ENCODE assay signal across 27 cellular contexts in genomic region chr15:65302061-65302460, GRCh38. TPM values are rescaled to one million over a fixed set of nuclear protein-coding genes. Genes with fewer than 3 reads are reported as not detected.
DNase-seq lines count a peak whose midpoint lies in the region; ATAC-seq and TF ChIP-seq lines count a peak whose summit lies in the region.
"Had no signal": no experiment of that assay in that cellular context is flagged by ENCODE, and none has a peak within 500 bp of the region (broad histone marks: within the 10 kb centered on the region; RNA-seq: fewer than 3 reads in every experiment).

No MANE protein-coding gene starts in this region.

- H3K36me3 ChIP-seq in psoas muscle (ENCODE audit: insufficient read depth in 1 of 2, low read depth in 1 of 2): no peaks in the 10 kb centered on the region
- H3K36me3 ChIP-seq: transverse colon had no signal

- no peak for DNase-seq in activated T-cell treated with anti-CD3 and anti-CD28 coated beads, Interleukin-2, amount 50 U/mL, for 4 hours
- DNase-seq in activated T-cell treated with anti-CD3 and anti-CD28 coated beads, Interleukin-2, amount 50 U/mL, for 24 hours: no peak
- peak; percentile 14 for DNase-seq in midbrain (lab: John Stamatoyannopoulos, UW)
- no peak for DNase-seq in psoas muscle
- no peak for DNase-seq in NCI-H146 (lab: John Stamatoyannopoulos, UW)
- DNase-seq in activated effector memory CD4-positive, alpha-beta T cell treated with Interleukin-2 at 50 U/mL for 16 hours: no peak
- DNase-seq: activated CD4-positive, alpha-beta memory T cell treated with anti-CD3 and anti-CD28 coated beads, Interleukin-2, amount 10 ng/mL, durations not matched to agents 7 days and 5 days; activated CD4-positive, CD25-positive, alpha-beta regulatory T cell treated with anti-CD3 and anti-CD28 coated beads, Interleukin-2, amount 50 U/mL, for 72 hours; activated CD8-positive, alpha-beta memory T cell treated with anti-CD3 and anti-CD28 coated beads, Interleukin-2, amount 50 U/mL, for 4 hours; CD4-positive, CD25-positive, alpha-beta regulatory T cell; EL; hippocampal formation; NCI-H1417; NCI-H2029 treated with DMSO at 0.1 percent for 48 hours; NCI-H524 treated with DMSO at 0.1 percent for 48 hours; NK-92 treated with Interleukin-12 subunit alpha and Interleukin-12 subunit beta, amount 100 ng/mL, for 24 hours; T-helper 17 cell; transverse colon had no signal

- H3K27ac ChIP-seq in psoas muscle: peak overlapping the region; percentile 88
- H3K27ac ChIP-seq: KMS-11, transverse colon had no signal

- H3K4me1 ChIP-seq in psoas muscle: peaks cover 20% of the 10 kb centered on the region

- 72 to 80% (median 73%) methylated on average over 23 to 24 of the region's 24 CpGs for WGBS in psoas muscle, 3 donors

- H3K4me1 Mint-ChIP-seq in activated T-cell treated with anti-CD3 and anti-CD28 coated beads, Interleukin-2, amount 50 U/mL, for 4 hours (ENCODE audit: low read depth): peaks cover 43% of the 10 kb centered on the region
- peaks cover 52% of the 10 kb centered on the region for H3K4me1 Mint-ChIP-seq in activated T-cell treated with anti-CD3 and anti-CD28 coated beads, Interleukin-2, amount 50 U/mL, for 24 hours (ENCODE audit: low read depth)
- H3K4me1 Mint-ChIP-seq in IgD-negative memory B cell: peaks cover 22 to 29% (median 26%) of the 10 kb centered on the region in 3 donors

- H3K4me3 ChIP-seq in psoas muscle: no peak overlapping the region
- H3K4me3 ChIP-seq: transverse colon had no signal

- H3K27me3 Mint-ChIP-seq in activated T-cell treated with anti-CD3 and anti-CD28 coated beads, Interleukin-2, amount 50 U/mL, for 4 hours (ENCODE audit: low read depth): no peaks in the 10 kb centered on the region
- no peaks in the 10 kb centered on the region for H3K27me3 Mint-ChIP-seq in activated T-cell treated with anti-CD3 and anti-CD28 coated beads, Interleukin-2, amount 50 U/mL, for 24 hours
- H3K27me3 Mint-ChIP-seq in IgD-negative memory B cell: no peaks in the 10 kb centered on the region
- H3K27me3 Mint-ChIP-seq: stimulated activated memory B cell treated with anti-CD40 and anti-IgM and Interleukin-4, amounts not matched to agents 10 μg/mL and 1 μg/mL and 100 μg/mL, for 72 hours; T-helper 17 cell had no signal

- TF ChIP-seq CTCF in psoas muscle (IDR thresholded peaks at IDR 0.05): no peak

- H3K27me3 ChIP-seq in psoas muscle (ENCODE audit: insufficient read depth in 3 of 3, low read length in 2 of 3): no peaks in the 10 kb centered on the region
- H3K27me3 ChIP-seq: transverse colon had no signal

- H3K9me3 ChIP-seq in psoas muscle: no peaks in the 10 kb centered on the region
- H3K9me3 ChIP-seq: transverse colon had no signal

- no peaks in the 10 kb centered on the region for H3K36me3 Mint-ChIP-seq in activated T-cell treated with anti-CD3 and anti-CD28 coated beads, Interleukin-2, amount 50 U/mL, for 4 hours (ENCODE audit: insufficient read depth)
- H3K36me3 Mint-ChIP-seq in activated T-cell treated with anti-CD3 and anti-CD28 coated beads, Interleukin-2, amount 50 U/mL, for 24 hours (ENCODE audit: low read depth): peaks cover 2% of the 10 kb centered on the region
- H3K36me3 Mint-ChIP-seq in IgD-negative memory B cell: no peaks in the 10 kb centered on the region
- H3K36me3 Mint-ChIP-seq: activated naive CD4-positive, alpha-beta T cell treated with anti-CD3 and anti-CD28 coated beads, Interleukin-2, amount 50 U/mL, for 72 hours; CD4-positive, CD25-positive, alpha-beta regulatory T cell; stimulated activated memory B cell treated with anti-CD40 and anti-IgM and Interleukin-4, amounts not matched to agents 10 μg/mL and 1 μg/mL and 100 μg/mL, for 72 hours had no signal

- ATAC-seq in activated T-cell treated with anti-CD3 and anti-CD28 coated beads, Interleukin-2, amount 50 U/mL, for 4 hours: no peak
- no peak for ATAC-seq in psoas muscle
- no peak for ATAC-seq in HG02798 (IDR thresholded peaks at IDR 0.05; ENCODE audit: poor library complexity, unreplicated experiment)
- ATAC-seq: activated naive CD4-positive, alpha-beta T cell treated with anti-CD3 and anti-CD28 coated beads, Interleukin-2, amount 50 U/mL, for 72 hours; stimulated activated memory B cell treated with anti-CD40 and anti-IgM and Interleukin-4, amounts not matched to agents 10 μg/mL and 1 μg/mL and 100 μg/mL, for 72 hours; T-helper 17 cell had no signal

- H3K27ac Mint-ChIP-seq in activated T-cell treated with anti-CD3 and anti-CD28 coated beads, Interleukin-2, amount 50 U/mL, for 24 hours: no peak overlapping the region
- H3K27ac Mint-ChIP-seq in IgD-negative memory B cell: peak overlapping the region in 2 of 3 donors; percentile 56 to 76
- H3K27ac Mint-ChIP-seq: activated CD4-positive, alpha-beta memory T cell treated with anti-CD3 and anti-CD28 coated beads, Interleukin-2, amount 10 ng/mL, durations not matched to agents 7 days and 5 days; activated naive CD4-positive, alpha-beta T cell treated with anti-CD3 and anti-CD28 coated beads, Interleukin-2, amount 50 U/mL, for 72 hours; CD4-positive, CD25-positive, alpha-beta regulatory T cell; stimulated activated memory B cell treated with anti-CD40 and anti-IgM and Interleukin-4, amounts not matched to agents 10 μg/mL and 1 μg/mL and 100 μg/mL, for 72 hours; T-helper 17 cell had no signal

- peak overlapping the region; percentile 24 for H3K4me3 Mint-ChIP-seq in activated T-cell treated with anti-CD3 and anti-CD28 coated beads, Interleukin-2, amount 50 U/mL, for 4 hours
- H3K4me3 Mint-ChIP-seq in activated T-cell treated with anti-CD3 and anti-CD28 coated beads, Interleukin-2, amount 50 U/mL, for 24 hours: no peak overlapping the region
- peak overlapping the region in 1 of 4 donors; percentile 70 for H3K4me3 Mint-ChIP-seq in IgD-negative memory B cell
- H3K4me3 Mint-ChIP-seq: activated CD4-positive, alpha-beta memory T cell treated with anti-CD3 and anti-CD28 coated beads, Interleukin-2, amount 10 ng/mL, durations not matched to agents 7 days and 5 days; stimulated activated memory B cell treated with anti-CD40 and anti-IgM and Interleukin-4, amounts not matched to agents 10 μg/mL and 1 μg/mL and 100 μg/mL, for 72 hours had no signal

- intact Hi-C loops in psoas muscle (cut with DNase I): loop anchor here in 1 of 2 donors (5.0 kb wide), 1 partner anchor 115 kb away; the partner anchor contains the start of gene CLPX

- H3K9me3 Mint-ChIP-seq in activated T-cell treated with anti-CD3 and anti-CD28 coated beads, Interleukin-2, amount 50 U/mL, for 4 hours: no peaks in the 10 kb centered on the region
- no peaks in the 10 kb centered on the region for H3K9me3 Mint-ChIP-seq in activated T-cell treated with anti-CD3 and anti-CD28 coated beads, Interleukin-2, amount 50 U/mL, for 24 hours
- no peaks in the 10 kb centered on the region for H3K9me3 Mint-ChIP-seq in IgD-negative memory B cell
- H3K9me3 Mint-ChIP-seq: activated CD4-positive, alpha-beta memory T cell treated with anti-CD3 and anti-CD28 coated beads, Interleukin-2, amount 10 ng/mL, durations not matched to agents 7 days and 5 days; activated naive CD4-positive, alpha-beta T cell treated with anti-CD3 and anti-CD28 coated beads, Interleukin-2, amount 50 U/mL, for 72 hours; stimulated activated memory B cell treated with anti-CD40 and anti-IgM and Interleukin-4, amounts not matched to agents 10 μg/mL and 1 μg/mL and 100 μg/mL, for 72 hours had no signal

RNA-seq across cellular contexts. Expression of gene RNU5B-1, which starts 2.4 kb away (rescaled TPM):
- 10 to 100 TPM in 1 of 3 donors, not detected in 2; 14.0 TPM for total RNA-seq in activated T-cell treated with anti-CD3 and anti-CD28 coated beads, Interleukin-2, amount 50 U/mL, for 4 hours
- polyA plus RNA-seq in IgD-negative memory B cell (not detected), psoas muscle (not detected)
- 10 to 100 TPM in 3 of 4 donors, not detected in 1; 12.8 to 34.0 (median 13.9) TPM for total RNA-seq in psoas muscle
- total RNA-seq: A172; activated naive CD4-positive, alpha-beta T cell treated with anti-CD3 and anti-CD28 coated beads, Interleukin-2, amount 50 U/mL, for 72 hours; CD4-positive, CD25-positive, alpha-beta regulatory T cell; H4; skeletal muscle tissue; subcutaneous adipose tissue; T-helper 17 cell; transverse colon had no signal
- polyA plus RNA-seq: CD4-positive, CD25-positive, alpha-beta regulatory T cell had no signal

RNA-seq across cellular contexts. Expression of gene RNU5A-1, which starts 6.2 kb away (rescaled TPM):
- total RNA-seq in activated T-cell treated with anti-CD3 and anti-CD28 coated beads, Interleukin-2, amount 50 U/mL, for 4 hours: not detected
- polyA plus RNA-seq in IgD-negative memory B cell (not detected), psoas muscle (not detected)
- total RNA-seq in psoas muscle: not detected
- total RNA-seq: A172; activated CD4-positive, alpha-beta memory T cell treated with anti-CD3 and anti-CD28 coated beads, Interleukin-2, amount 10 ng/mL, durations not matched to agents 7 days and 5 days; activated naive CD4-positive, alpha-beta T cell treated with anti-CD3 and anti-CD28 coated beads, Interleukin-2, amount 50 U/mL, for 72 hours; CD4-positive, CD25-positive, alpha-beta regulatory T cell; H4; skeletal muscle tissue; subcutaneous adipose tissue; T-helper 17 cell; transverse colon had no signal
- polyA plus RNA-seq: CD4-positive, CD25-positive, alpha-beta regulatory T cell had no signal

RNA-seq across cellular contexts. Expression of gene PARP16, which starts 15.4 kb away (rescaled TPM):
- 10 to 100 TPM; 10.5 to 14.1 (median 10.9) TPM for total RNA-seq in activated T-cell treated with anti-CD3 and anti-CD28 coated beads, Interleukin-2, amount 50 U/mL, for 4 hours
- polyA plus RNA-seq in IgD-negative memory B cell: 23.5 TPM
- 1 to 10 TPM; 3.2 to 6.3 (median 4.5) TPM for total RNA-seq in psoas muscle
- polyA plus RNA-seq in psoas muscle: 1 to 10 TPM; 2.8 to 4.3 (median 3.3) TPM
